Comparison of ENCODE assay signal across 17 cellular contexts in the genomic region with DNA sequence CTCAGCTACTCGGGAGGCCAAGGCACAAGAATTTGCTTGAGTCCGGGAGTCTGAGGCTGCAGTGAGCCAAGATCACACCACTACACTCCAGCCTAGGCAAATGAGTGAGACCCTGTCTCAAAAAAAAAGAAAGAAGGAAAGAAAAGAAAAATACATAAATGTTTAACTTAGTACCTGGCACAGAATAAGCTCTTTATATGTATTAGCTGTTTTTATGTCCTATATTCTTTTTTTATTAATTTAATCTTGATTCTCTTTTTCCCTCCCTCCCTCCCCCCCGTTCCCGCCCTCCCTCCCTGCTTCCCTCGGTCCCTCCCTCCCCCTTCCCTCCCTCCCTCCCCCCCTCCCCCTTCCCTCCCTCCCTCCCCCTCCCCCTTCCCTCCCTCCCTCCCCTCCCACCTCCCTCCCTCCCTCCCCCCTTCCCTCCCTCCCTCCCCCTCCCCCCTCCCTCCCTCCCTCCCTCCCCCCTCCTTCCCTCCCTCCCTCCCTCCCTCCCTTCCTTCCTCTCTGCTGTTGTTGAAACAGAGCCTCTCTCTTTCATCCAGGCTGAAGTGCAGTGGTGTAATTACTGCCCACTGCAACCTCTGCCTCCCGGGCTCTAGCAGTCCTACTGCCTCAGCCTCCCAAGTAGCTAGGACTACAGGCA.
DNase-seq lines count a peak whose midpoint lies in the region; ATAC-seq and TF ChIP-seq lines count a peak whose summit lies in the region.
"Had no signal": no experiment of that assay in that cellular context is flagged by ENCODE, and none has a peak within 500 bp of the region (broad histone marks: within the 10 kb centered on the region; RNA-seq: fewer than 3 reads in every experiment).

No MANE protein-coding gene starts in this region.

- H3K36me3 ChIP-seq in OCI-LY7 (ENCODE audit: insufficient read depth, low read length), result peaks cover 23% of the 10 kb centered on the region
- H3K36me3 ChIP-seq in naive thymus-derived CD4-positive, alpha-beta T cell (ENCODE audit: control insufficient read depth in 2 of 3, insufficient read depth in 3 of 3, low read length in 3 of 3), result no peaks in the 10 kb centered on the region

- TF ChIP-seq CTCF in OCI-LY7 (conservative IDR thresholded peaks at IDR 0.05; ENCODE audit: low read length), result no peak

- H3K4me1 ChIP-seq in OCI-LY7 (ENCODE audit: insufficient read depth, low read length, poor library complexity, severe bottlenecking), result peaks cover 94% of the 10 kb centered on the region
- H3K4me1 ChIP-seq in naive thymus-derived CD4-positive, alpha-beta T cell (ENCODE audit: control insufficient read depth in 2 of 2, insufficient read depth in 2 of 2, low read length in 2 of 2), result no peaks in the 10 kb centered on the region
- no peaks in the 10 kb centered on the region for H3K4me1 ChIP-seq in right cardiac atrium (ENCODE audit: control insufficient read depth, insufficient read depth, low read length)

- H2AFZ ChIP-seq in OCI-LY7 (ENCODE audit: low read length), result no peak overlapping the region

- H4K20me1 ChIP-seq in OCI-LY7 (ENCODE audit: insufficient read depth, low read length), result no peaks in the 10 kb centered on the region

- H3K27me3 Mint-ChIP-seq in activated naive CD4-positive, alpha-beta T cell treated with anti-CD3 and anti-CD28 coated beads for 36 hours (ENCODE audit: low read depth), result no peaks in the 10 kb centered on the region
- H3K27me3 Mint-ChIP-seq in naive B cell, result no peaks in the 10 kb centered on the region
- no peaks in the 10 kb centered on the region for H3K27me3 Mint-ChIP-seq in naive thymus-derived CD4-positive, alpha-beta T cell

- peaks cover 15% of the 10 kb centered on the region; the same call in 1 of the 2 replicates for H3K9me3 ChIP-seq in OCI-LY7 (ENCODE audit: low read length)
- H3K9me3 ChIP-seq in naive thymus-derived CD4-positive, alpha-beta T cell (ENCODE audit: control insufficient read depth in 2 of 3, low read length in 3 of 3), result no peaks in the 10 kb centered on the region
- H3K9me3 ChIP-seq in right cardiac atrium (ENCODE audit: control insufficient read depth, low read length), result no peaks in the 10 kb centered on the region

- no peaks in the 10 kb centered on the region for H3K9me2 ChIP-seq in OCI-LY7 (ENCODE audit: insufficient read depth, low read length)

- H3K27me3 ChIP-seq in naive thymus-derived CD4-positive, alpha-beta T cell (ENCODE audit: control insufficient read depth in 2 of 2, insufficient read depth in 2 of 2, low read length in 2 of 2), result no peaks in the 10 kb centered on the region
- no peaks in the 10 kb centered on the region for H3K27me3 ChIP-seq in right cardiac atrium (ENCODE audit: control insufficient read depth, insufficient read depth)

- H3K36me3 Mint-ChIP-seq in activated naive CD4-positive, alpha-beta T cell treated with anti-CD3 and anti-CD28 coated beads for 36 hours (ENCODE audit: low read depth), result peaks cover 14% of the 10 kb centered on the region
- peaks cover 19 to 27% of the 10 kb centered on the region in 2 donors for H3K36me3 Mint-ChIP-seq in naive B cell
- peaks cover 0 to 18% (median 16%) of the 10 kb centered on the region in 5 donors for H3K36me3 Mint-ChIP-seq in naive thymus-derived CD4-positive, alpha-beta T cell

- CTCF ChIA-PET in activated naive CD4-positive, alpha-beta T cell treated with anti-CD3 and anti-CD28 coated beads for 36 hours (lab: Charles Lee), result interaction anchor here (0.8 kb wide), 1 partner anchor 8 kb away, joined by 3 read pairs; no protein-coding TSS in a partner anchor
- CTCF ChIA-PET in OCI-LY7 (lab: Charles Lee; ENCODE audit: unreplicated experiment), result interaction anchor here (1.5 kb wide), 1 partner anchor 90 kb away, joined by 3 read pairs; no protein-coding TSS in a partner anchor
- CTCF ChIA-PET in naive thymus-derived CD4-positive, alpha-beta T cell (lab: Charles Lee), result interaction anchor here (0.9 kb wide), 1 partner anchor 14 kb away, joined by 5 read pairs; no protein-coding TSS in a partner anchor

- whole genome bisulfite sequencing in right cardiac atrium, result 73% methylated on average over 6 of the region's 6 CpGs

- BruUV-seq in OCI-LY7 (replicated peaks; lab: Mats Ljungman, UMichigan), result no TSS peak

- intact Hi-C loops in activated naive CD4-positive, alpha-beta T cell treated with anti-CD3 and anti-CD28 coated beads for 36 hours (cut with micrococcal nuclease), result no loop called here
- intact Hi-C loops in OCI-LY7 (cut with micrococcal nuclease; ENCODE audit: unreplicated experiment) (no loop called here), right cardiac atrium (cut with DNase I) (no loop called here)
- intact Hi-C loops in naive thymus-derived CD4-positive, alpha-beta T cell (cut with micrococcal nuclease), result no loop called here

- no peak for DNase-seq in activated naive CD4-positive, alpha-beta T cell treated with anti-CD3 and anti-CD28 coated beads for 36 hours
- DNase-seq in activated naive CD4-positive, alpha-beta T cell treated with anti-CD3 and anti-CD28 coated beads, Interleukin-2, amount 50 U/mL, for 16 hours, result no peak
- DNase-seq in OCI-LY7 (ENCODE audit: low spot score) (peak; percentile 44), naive B cell (no peak), hippocampal formation (lab: John Stamatoyannopoulos, UW) (no peak), right cardiac atrium (no peak)
- DNase-seq in naive thymus-derived CD4-positive, alpha-beta T cell, result no peak
- DNase-seq: ACHN; CD8-positive, alpha-beta T cell; EL; HCEC 1CT; NCI-H1048; NCI-H2107; NCI-H446; SIG-M5; SW 1271 had no signal

- H3K4me1 Mint-ChIP-seq in activated naive CD4-positive, alpha-beta T cell treated with anti-CD3 and anti-CD28 coated beads for 36 hours (ENCODE audit: low read depth), result peaks cover 65% of the 10 kb centered on the region
- peaks cover 41 to 92% (median 61%) of the 10 kb centered on the region in 3 donors for H3K4me1 Mint-ChIP-seq in naive B cell
- H3K4me1 Mint-ChIP-seq in naive thymus-derived CD4-positive, alpha-beta T cell, result peaks cover 21 to 53% (median 48%) of the 10 kb centered on the region in 7 donors

- H3K4me3 ChIP-seq in GM08714 (ENCODE audit: low read length) (0 out of 2 replicates have a peak overlapping the region, but pooled peaks have one; percentile 22), OCI-LY7 (ENCODE audit: low read depth, low read length, poor library complexity, severe bottlenecking) (peak overlapping the region; percentile 68), right cardiac atrium (ENCODE audit: low read length) (no peak overlapping the region)
- H3K4me3 ChIP-seq in naive thymus-derived CD4-positive, alpha-beta T cell (ENCODE audit: low read length), result no peak overlapping the region

- H3K4me2 ChIP-seq in OCI-LY7 (ENCODE audit: low read length), result peak overlapping the region; percentile 72

- POLR2A ChIA-PET in OCI-LY7 (lab: Charles Lee), result interaction anchor here (0.6 to 3.3 kb wide), 17 partner anchors 11 to 951 kb away, joined by 3 to 22 read pairs (median 4); no protein-coding TSS in a partner anchor
- POLR2A ChIA-PET in naive thymus-derived CD4-positive, alpha-beta T cell (lab: Charles Lee), result no interaction called here

- peaks cover 2% of the 10 kb centered on the region for H3K9me3 Mint-ChIP-seq in activated naive CD4-positive, alpha-beta T cell treated with anti-CD3 and anti-CD28 coated beads for 36 hours
- peaks cover 0 to 9% (median 4%) of the 10 kb centered on the region in 7 donors for H3K9me3 Mint-ChIP-seq in naive B cell
- H3K9me3 Mint-ChIP-seq in naive thymus-derived CD4-positive, alpha-beta T cell, result peaks cover 0 to 5% (median 0%) of the 10 kb centered on the region in 11 donors
- H3K9me3 Mint-ChIP-seq: CD8-positive, alpha-beta T cell had no signal

- H3K79me2 ChIP-seq in OCI-LY7 (ENCODE audit: insufficient read depth, low read depth, low read length), result peaks cover 92% of the 10 kb centered on the region

- ATAC-seq in naive B cell (ENCODE audit: low read depth in 2 of 2) (no peak), right cardiac atrium (no peak)
- ATAC-seq in naive thymus-derived CD4-positive, alpha-beta T cell, result no peak
- ATAC-seq: CD8-positive, alpha-beta T cell had no signal

- H3K27ac Mint-ChIP-seq in activated naive CD4-positive, alpha-beta T cell treated with anti-CD3 and anti-CD28 coated beads for 36 hours, result peak overlapping the region; percentile 74
- peak overlapping the region; percentile 86 to 96 (median 96) for H3K27ac Mint-ChIP-seq in naive B cell
- H3K27ac Mint-ChIP-seq in naive thymus-derived CD4-positive, alpha-beta T cell, result peak overlapping the region in 1 of 9 donors; percentile 25
- H3K27ac Mint-ChIP-seq: CD8-positive, alpha-beta T cell had no signal

- H3K27ac ChIP-seq in OCI-LY7 (ENCODE audit: low read depth, low read length, poor library complexity, severe bottlenecking), result peak overlapping the region; percentile 99
- no peak overlapping the region for H3K27ac ChIP-seq in naive thymus-derived CD4-positive, alpha-beta T cell (ENCODE audit: low read depth, low read length)
- H3K27ac ChIP-seq in right cardiac atrium (ENCODE audit: low read length), result no peak overlapping the region

- H3K4me3 Mint-ChIP-seq in activated naive CD4-positive, alpha-beta T cell treated with anti-CD3 and anti-CD28 coated beads for 36 hours, result no peak overlapping the region
- peak overlapping the region in 7 of 8 donors; percentile 15 to 85 (median 69) for H3K4me3 Mint-ChIP-seq in naive B cell
- H3K4me3 Mint-ChIP-seq in naive thymus-derived CD4-positive, alpha-beta T cell, result no peak overlapping the region
- H3K4me3 Mint-ChIP-seq: CD8-positive, alpha-beta T cell had no signal

Comparison
In these comparisons a context has a peak if more than half of its experiments do, and no peak if none do; other contexts are left out.
1. H3K4me3 Mint-ChIP-seq: peak in naive B cell (7 of 8); none in activated naive CD4-positive, alpha-beta T cell treated with anti-CD3 and anti-CD28 coated beads for 36 hours (single experiment) and naive thymus-derived CD4-positive, alpha-beta T cell (0 of 10).
2. H3K4me3 ChIP-seq: peak in GM08714 (single experiment) and OCI-LY7 (single experiment); none in naive thymus-derived CD4-positive, alpha-beta T cell (single experiment) and right cardiac atrium (single experiment).